ENCODE assay signal across 27 cellular contexts in genomic region chr1:204146309-204146708, GRCh38. TPM values are rescaled to one million over a fixed set of nuclear protein-coding genes. Genes with fewer than 3 reads are reported as not detected.
"Had no signal": no experiment of that assay in that cellular context is flagged by ENCODE, and none has a peak within 500 bp of the region (broad histone marks: within the 10 kb centered on the region; RNA-seq: fewer than 3 reads in every experiment).

No MANE protein-coding gene starts in this region.

- H3K27me3 ChIP-seq: pancreas had no signal

- H3K27ac ChIP-seq: epithelial cell of prostate, esophagus muscularis mucosa, gastrocnemius medialis, heart right ventricle, left ventricle myocardium inferior, neural progenitor cell, pancreas, prostate gland, spleen, stomach, thoracic aorta, transverse colon had no signal

- H3K36me3 ChIP-seq: gastrocnemius medialis, left ventricle myocardium inferior, neural progenitor cell, pancreas, prostate gland, transverse colon had no signal

- H3K27ac Mint-ChIP-seq: dendritic cell treated with granulocyte-macrophage colony-stimulating factor and Interleukin-4, amounts not matched to agents 40 ng/mL and 50 ng/mL, for 4 days; effector memory CD8-positive, alpha-beta T cell; natural killer cell treated with Interleukin-12 subunit alpha and Interleukin-12 subunit beta and Interleukin-15 and Interleukin-18, amount 100 ng/mL, for 72 hours; neural progenitor cell had no signal

- ATAC-seq: effector memory CD8-positive, alpha-beta T cell; gastrocnemius medialis; heart right ventricle; natural killer cell treated with Interleukin-12 subunit alpha and Interleukin-12 subunit beta and Interleukin-15 and Interleukin-18, amount 100 ng/mL, for 72 hours; pancreas; sciatic nerve had no signal

- H3K4me3 Mint-ChIP-seq: dendritic cell treated with granulocyte-macrophage colony-stimulating factor and Interleukin-4, amounts not matched to agents 40 ng/mL and 50 ng/mL, for 4 days; effector memory CD8-positive, alpha-beta T cell; natural killer cell treated with Interleukin-12 subunit alpha and Interleukin-12 subunit beta and Interleukin-15 and Interleukin-18, amount 100 ng/mL, for 72 hours; neural progenitor cell had no signal

- H3K4me3 ChIP-seq: esophagus muscularis mucosa, gastrocnemius medialis, heart right ventricle, left ventricle myocardium inferior, lung, neural progenitor cell, pancreas, prostate gland, spleen, stomach, thoracic aorta, transverse colon had no signal

- DNase-seq: effector memory CD8-positive, alpha-beta T cell; gastrocnemius medialis; heart right ventricle; hypothalamus; islet precursor cell; left ventricle myocardium inferior; mesenchymal stem cell; midbrain; nucleus accumbens; stimulated activated CD4-positive, alpha-beta T cell treated with anti-CD3 and anti-CD28 coated beads, Interleukin-2, amount 100 ng/mL, for 24 hours; stimulated activated naive CD4-positive, alpha-beta T cell; stomach; substantia nigra; transverse colon had no signal

- FAIRE-seq: pancreas had no signal

- H3K9ac ChIP-seq: neural progenitor cell had no signal

- H2AFZ ChIP-seq: neural progenitor cell had no signal

- H3K9me3 Mint-ChIP-seq: dendritic cell treated with granulocyte-macrophage colony-stimulating factor and Interleukin-4, amounts not matched to agents 40 ng/mL and 50 ng/mL, for 4 days; effector memory CD8-positive, alpha-beta T cell; natural killer cell treated with Interleukin-12 subunit alpha and Interleukin-12 subunit beta and Interleukin-15 and Interleukin-18, amount 100 ng/mL, for 72 hours; neural progenitor cell had no signal

- H3K4me2 ChIP-seq: neural progenitor cell had no signal

- H3K4me1 ChIP-seq: prostate gland had no signal

- H3K9me3 ChIP-seq: esophagus muscularis mucosa, gastrocnemius medialis, heart right ventricle, left ventricle myocardium inferior, pancreas, prostate gland, spleen, stomach, thoracic aorta, transverse colon had no signal

- H3K36me3 Mint-ChIP-seq: natural killer cell treated with Interleukin-12 subunit alpha and Interleukin-12 subunit beta and Interleukin-15 and Interleukin-18, amount 100 ng/mL, for 72 hours had no signal

RNA-seq across cellular contexts. Expression of gene REN, which starts 19.8 kb away (rescaled TPM):
- total RNA-seq: esophagus muscularis mucosa; heart right ventricle; left ventricle myocardium inferior; natural killer cell treated with Interleukin-12 subunit alpha and Interleukin-12 subunit beta and Interleukin-15 and Interleukin-18, amount 100 ng/mL, for 72 hours; pancreas; renal cortical epithelial cell; sciatic nerve; skeletal muscle tissue; stomach; thoracic aorta had no signal
- polyA plus RNA-seq: heart right ventricle had no signal

RNA-seq across cellular contexts. Expression of gene KISS1, which starts 50.0 kb away (rescaled TPM):
- total RNA-seq: esophagus muscularis mucosa; gastrocnemius medialis; heart right ventricle; left ventricle myocardium inferior; lung; natural killer cell treated with Interleukin-12 subunit alpha and Interleukin-12 subunit beta and Interleukin-15 and Interleukin-18, amount 100 ng/mL, for 72 hours; renal cortical epithelial cell; sciatic nerve; skeletal muscle tissue; spleen; thoracic aorta; transverse colon had no signal
- polyA plus RNA-seq: heart right ventricle, spleen had no signal
